Comparison of ENCODE assay signal across 20 cellular contexts in the genomic region with DNA sequence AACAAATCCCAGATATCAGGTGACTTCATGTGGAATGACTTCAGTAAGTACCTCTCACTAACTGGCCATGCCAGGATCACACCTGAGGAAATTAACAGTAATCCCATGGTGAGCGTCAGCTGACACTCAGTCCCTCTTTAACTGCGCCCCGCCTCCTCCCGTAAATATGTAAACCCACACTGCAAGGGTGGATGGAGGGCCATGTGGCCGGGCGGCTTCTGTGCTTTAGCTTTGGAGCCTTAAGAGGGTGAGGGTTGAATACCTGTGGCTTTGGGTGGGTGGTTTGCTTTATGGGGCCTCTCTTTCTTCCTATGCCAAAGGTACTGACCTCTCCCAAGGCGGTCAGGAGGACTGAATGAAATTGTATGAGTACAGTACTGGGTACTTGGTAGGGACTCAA.
DNase-seq lines count a peak whose midpoint lies in the region; ATAC-seq lines count a peak whose summit lies in the region.
"Had no signal": no experiment of that assay in that cellular context is flagged by ENCODE, and none has a peak within 500 bp of the region (broad histone marks: within the 10 kb centered on the region; RNA-seq: fewer than 3 reads in every experiment).

No MANE protein-coding gene starts in this region.

- ATAC-seq in left ventricle myocardium superior (no peak), HG03045 (IDR thresholded peaks at IDR 0.05; ENCODE audit: unreplicated experiment) (no peak)
- ATAC-seq: activated CD8-positive, alpha-beta T cell treated with anti-CD3 and anti-CD28 coated beads for 36 hours; sciatic nerve; stimulated activated naive CD8-positive, alpha-beta T cell treated with anti-CD3 and anti-CD28 coated beads, Interleukin-15, amount 100 ng/mL, for 72 hours had no signal

- no peak overlapping the region for H3K4ac ChIP-seq in neuronal stem cell (ENCODE audit: low read length)

- H2AFZ ChIP-seq in neuronal stem cell (ENCODE audit: low read length), result peak overlapping the region; percentile 88

- peaks cover 0 to 11% (median 2%) of the 10 kb centered on the region in 3 experiments for H3K27me3 ChIP-seq in neuronal stem cell (ENCODE audit: control insufficient read depth in 3 of 3, insufficient read depth in 3 of 3, low read depth in 1 of 3, low read length in 3 of 3)
- H3K27me3 ChIP-seq: Peyer's patch had no signal

- H2BK5ac ChIP-seq in neuronal stem cell (ENCODE audit: low read length), result no peak overlapping the region

- no peak overlapping the region for H2BK15ac ChIP-seq in neuronal stem cell (ENCODE audit: low read length)

- no CpG with 5 or more reads among the region's 7 CpGs for WGBS in neuronal stem cell (ENCODE audit: extremely low coverage in 2 of 2, insufficient read length in 2 of 2, insufficient replicate concordance in 1 of 2), 2 donors

- peaks cover 0 to 3% of the 10 kb centered on the region in 2 donors for H3K36me3 ChIP-seq in neuronal stem cell (replicated peaks in 1 of 2; ENCODE audit: control insufficient read depth in 2 of 2, insufficient read depth in 2 of 2, low read length in 2 of 2)
- H3K36me3 ChIP-seq: Peyer's patch, tibial artery had no signal

- H3K14ac ChIP-seq in neuronal stem cell (ENCODE audit: low read length), result no peak overlapping the region

- no peak overlapping the region for H3K4me2 ChIP-seq in neuronal stem cell (ENCODE audit: insufficient read depth, low read length, poor library complexity, severe bottlenecking)

- no peak overlapping the region for H3K4me3 ChIP-seq in neuronal stem cell (ENCODE audit: low read length in 2 of 2)
- H3K4me3 ChIP-seq: Peyer's patch, tibial artery had no signal

- H3K18ac ChIP-seq in neuronal stem cell (ENCODE audit: low read length), result peak overlapping the region; percentile 23

- H4K8ac ChIP-seq in neuronal stem cell (ENCODE audit: low read depth, low read length), result no peak overlapping the region

- no peaks in the 10 kb centered on the region for H3K79me1 ChIP-seq in neuronal stem cell (ENCODE audit: low read depth, low read length)

- no peak overlapping the region for H3K9ac ChIP-seq in neuronal stem cell (ENCODE audit: low read depth, low read length, poor library complexity)

- H3K23ac ChIP-seq in neuronal stem cell (ENCODE audit: low read depth, low read length, poor library complexity), result no peak overlapping the region

- no peak overlapping the region for H2BK12ac ChIP-seq in neuronal stem cell (ENCODE audit: low read length)

- DNase-seq in DMS153 (lab: John Stamatoyannopoulos, UW), result peak; percentile 14
- DNase-seq in DMS153 treated with DMSO at 0.1 percent for 48 hours (lab: John Stamatoyannopoulos, UW; ENCODE audit: unreplicated experiment), result no peak
- peak; percentile 66 for DNase-seq in NCI-H2029 (lab: John Stamatoyannopoulos, UW)
- DNase-seq in NCI-H748 treated with DMSO at 0.1 percent for 48 hours (lab: John Stamatoyannopoulos, UW), result peak; percentile 20
- no peak for DNase-seq in neuronal stem cell (ENCODE audit: low spot score)
- DNase-seq in left ventricle myocardium superior, result no peak
- no peak for DNase-seq in cortex of kidney (lab: John Stamatoyannopoulos, UW)
- DNase-seq: activated CD4-positive, alpha-beta T cell treated with anti-CD3 and anti-CD28 coated beads for 1 hour; activated CD8-positive, alpha-beta T cell treated with anti-CD3 and anti-CD28 coated beads for 36 hours; activated effector memory CD4-positive, alpha-beta T cell treated with Interleukin-2 at 50 U/mL for 16 hours; CD4-positive, alpha-beta T cell; GF-D8; NCI-H1048; NCI-H2171 treated with DMSO at 0.1 percent for 48 hours; Peyer's patch; stimulated activated naive CD8-positive, alpha-beta T cell treated with anti-CD3 and anti-CD28 coated beads, Interleukin-15, amount 100 ng/mL, for 72 hours; tibial artery had no signal

- H2BK120ac ChIP-seq in neuronal stem cell (ENCODE audit: low read depth, low read length), result no peak overlapping the region

- intact Hi-C loops in left ventricle myocardium superior (cut with micrococcal nuclease), result no loop called here

- H3K27ac ChIP-seq in neuronal stem cell (replicated peaks; ENCODE audit: low read length), result no peak overlapping the region
- H3K27ac ChIP-seq: 22Rv1, Peyer's patch, tibial artery had no signal

- no peak overlapping the region for H2AK5ac ChIP-seq in neuronal stem cell (ENCODE audit: low read depth, low read length)

- peaks cover 2 to 5% of the 10 kb centered on the region in 2 donors for H3K9me3 ChIP-seq in neuronal stem cell (replicated peaks in 1 of 2; ENCODE audit: control insufficient read depth in 2 of 2, insufficient read depth in 1 of 2, low read depth in 1 of 2, low read length in 2 of 2)
- H3K9me3 ChIP-seq: Peyer's patch, tibial artery had no signal

- peak overlapping the region; percentile 64 for H4K91ac ChIP-seq in neuronal stem cell (ENCODE audit: low read depth, low read length, poor library complexity)

- H3K4me1 ChIP-seq in neuronal stem cell (ENCODE audit: control insufficient read depth in 2 of 2, insufficient read depth in 1 of 2, low read depth in 1 of 2, low read length in 2 of 2), result peaks cover 10 to 14% of the 10 kb centered on the region in 2 donors
- H3K4me1 ChIP-seq: Peyer's patch, tibial artery had no signal

Comparison
In these comparisons a context has a peak if more than half of its experiments do, and no peak if none do; other contexts are left out.
1. DNase-seq: peak in DMS153 (single experiment), NCI-H2029 (single experiment) and NCI-H748 treated with DMSO at 0.1 percent for 48 hours (single experiment); none in DMS153 treated with DMSO at 0.1 percent for 48 hours (single experiment), neuronal stem cell (single experiment), left ventricle myocardium superior (single experiment) and cortex of kidney (single experiment).